In genomic region chr14:104009297-104009696, GRCh38 we compare ENCODE assay signal across 23 cellular contexts.
DNase-seq lines count a peak whose midpoint lies in the region; ATAC-seq and TF ChIP-seq lines count a peak whose summit lies in the region.
"Had no signal": no experiment of that assay in that cellular context is flagged by ENCODE, and none has a peak within 500 bp of the region (broad histone marks: within the 10 kb centered on the region; RNA-seq: fewer than 3 reads in every experiment).

No MANE protein-coding gene starts in this region.

- peaks cover 15% of the 10 kb centered on the region for H3K27me3 Mint-ChIP-seq in endodermal cell (ENCODE audit: insufficient read depth)

- H3K4me1 ChIP-seq in endodermal cell (ENCODE audit: control insufficient read depth, insufficient read depth, low read length) = no peaks in the 10 kb centered on the region
- H3K4me1 ChIP-seq: BLaER1 had no signal

- TF ChIP-seq CTCF in choroid plexus epithelial cell (conservative IDR thresholded peaks at IDR 0.05; ENCODE audit: low read depth, low read length) (no peak), endodermal cell (conservative IDR thresholded peaks at IDR 0.05) (no peak)

- no peak overlapping the region for H3K4me3 Mint-ChIP-seq in endodermal cell
- H3K4me3 Mint-ChIP-seq: CD4-positive, CD25-positive, alpha-beta regulatory T cell; IgD-negative memory B cell; T-cell had no signal

- no peak overlapping the region for H3K27ac Mint-ChIP-seq in endodermal cell
- H3K27ac Mint-ChIP-seq: CD4-positive, CD25-positive, alpha-beta regulatory T cell; IgD-negative memory B cell; T-cell had no signal

- no peaks in the 10 kb centered on the region for H3K4me1 Mint-ChIP-seq in endodermal cell
- H3K4me1 Mint-ChIP-seq: CD4-positive, CD25-positive, alpha-beta regulatory T cell; IgD-negative memory B cell; T-cell had no signal

- H3K36me3 ChIP-seq in endodermal cell (ENCODE audit: control insufficient read depth, insufficient read depth, low read length) = no peaks in the 10 kb centered on the region
- H3K36me3 ChIP-seq: BLaER1 had no signal

- no peaks in the 10 kb centered on the region for H3K9me3 ChIP-seq in endodermal cell (ENCODE audit: control insufficient read depth, low read length)
- H3K9me3 ChIP-seq: BLaER1 had no signal

- peak; percentile 26 for DNase-seq in HCEC 1CT
- DNase-seq in NCI-H226 = peak; percentile 33
- DNase-seq in choroid plexus epithelial cell (ENCODE audit: low read depth) = peak; percentile 32
- peak; percentile 46 for DNase-seq in iris pigment epithelial cell (ENCODE audit: low read depth)
- DNase-seq in activated CD4-positive, alpha-beta T cell treated with anti-CD3 and anti-CD28 coated beads for 48 hours = no peak
- no peak for DNase-seq in endodermal cell
- DNase-seq: CD4-positive, CD25-positive, alpha-beta regulatory T cell; GDM1; H7; NCI-H1105; NCI-H1436 treated with DMSO at 0.1 percent for 48 hours; NCI-H1930; NCI-H2107; NCI-H446; NCI-H524 treated with DMSO at 0.1 percent for 48 hours; NCI-H774; T-cell had no signal

- H3K4me3 ChIP-seq in choroid plexus epithelial cell (ENCODE audit: low read depth, low read length) = no peak overlapping the region
- H3K4me3 ChIP-seq in endodermal cell (ENCODE audit: low read length) = no peak overlapping the region
- H3K4me3 ChIP-seq: BLaER1 had no signal

- 94 to 100% methylated on average over 1 of the region's 1 CpG for WGBS in endodermal cell (ENCODE audit: insufficient coverage in 1 of 2, insufficient read length in 1 of 2), 2 experiments

- no peak overlapping the region for H3K9ac ChIP-seq in endodermal cell (ENCODE audit: extremely low read depth, low read length, poor library complexity, severe bottlenecking)
- H3K9ac ChIP-seq: BLaER1, KMS-11 had no signal

- peaks cover 20% of the 10 kb centered on the region for H3K27me3 ChIP-seq in endodermal cell (ENCODE audit: control insufficient read depth, insufficient read depth, low read length, poor library complexity, severe bottlenecking)
- H3K27me3 ChIP-seq: BLaER1 had no signal

- peaks cover 3% of the 10 kb centered on the region for H3K9me3 Mint-ChIP-seq in endodermal cell
- H3K9me3 Mint-ChIP-seq: CD4-positive, CD25-positive, alpha-beta regulatory T cell; T-cell had no signal

- ATAC-seq in GM18873 (IDR thresholded peaks at IDR 0.05; ENCODE audit: low FRiP score, unreplicated experiment) = no peak
- ATAC-seq in HG02588 (IDR thresholded peaks at IDR 0.05; ENCODE audit: unreplicated experiment) = no peak
- ATAC-seq: Right ventricle myocardium inferior, T-cell had no signal

- no peaks in the 10 kb centered on the region for H3K36me3 Mint-ChIP-seq in endodermal cell (ENCODE audit: low read depth)
- H3K36me3 Mint-ChIP-seq: CD4-positive, CD25-positive, alpha-beta regulatory T cell; IgD-negative memory B cell; T-cell had no signal

- no peak overlapping the region for H3K27ac ChIP-seq in endodermal cell (ENCODE audit: low read depth, low read length)
- H3K27ac ChIP-seq: BLaER1, KMS-11 had no signal

Comparison
In these comparisons a context has a peak if more than half of its experiments do, and no peak if none do; other contexts are left out.
1. DNase-seq: peak in HCEC 1CT (single experiment), NCI-H226 (single experiment), choroid plexus epithelial cell (single experiment) and iris pigment epithelial cell (single experiment); none in activated CD4-positive, alpha-beta T cell treated with anti-CD3 and anti-CD28 coated beads for 48 hours (single experiment) and endodermal cell (single experiment).